1 cellular context compared by ENCODE assay signal in genomic region chr11:64246874-64247728, GRCh38.
TF ChIP-seq lines count a peak whose summit lies in the region.

A gene with protein sequence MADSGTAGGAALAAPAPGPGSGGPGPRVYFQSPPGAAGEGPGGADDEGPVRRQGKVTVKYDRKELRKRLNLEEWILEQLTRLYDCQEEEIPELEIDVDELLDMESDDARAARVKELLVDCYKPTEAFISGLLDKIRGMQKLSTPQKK (minus strand): TSS chr11:64246943. CDS start chr11:64246673, 270 bp downstream.

TF ChIP-seq in HepG2, 621 proteins besides CTCF, POLR2A, EP300 and RAD21 (continued from another document and continues in another):
- TF ChIP-seq TFE3 (CRISPR knock-in tag; IDR thresholded peaks at IDR 0.05) (no peak; the same call in 1 of the 2 replicates), ZNF841 (CRISPR knock-in tag; IDR thresholded peaks at IDR 0.05; ENCODE audit: borderline replicate concordance) (no peak), MAZ (IDR thresholded peaks at IDR 0.05; ENCODE audit: borderline replicate concordance, low read depth, low read length) (peak; percentile 34; the same call in 1 of the 2 replicates), MAZ (CRISPR knock-in tag; IDR thresholded peaks at IDR 0.05; ENCODE audit: low read depth) (peak; percentile 74), HNRNPK (IDR thresholded peaks at IDR 0.05; ENCODE audit: low read depth, low read length, poor library complexity, severe bottlenecking) (peak; percentile 24), ZKSCAN1 (IDR thresholded peaks at IDR 0.05; ENCODE audit: low read length) (no peak), XRCC5 (optimal IDR thresholded peaks at IDR 0.05; ENCODE audit: low read length) (peak; percentile 15), TOPORS (CRISPR knock-in tag; IDR thresholded peaks at IDR 0.05) (0 out of 2 replicates have a peak, but pooled peaks have one; percentile 63), YEATS4 (CRISPR knock-in tag; IDR thresholded peaks at IDR 0.05; ENCODE audit: borderline replicate concordance) (peak; percentile 7; the same call in 1 of the 2 replicates), HMG20A (CRISPR knock-in tag; IDR thresholded peaks at IDR 0.05; ENCODE audit: borderline replicate concordance) (no peak), KDM6A (CRISPR knock-in tag; IDR thresholded peaks at IDR 0.05; ENCODE audit: low read depth) (no peak), ZNF17 (CRISPR knock-in tag; IDR thresholded peaks at IDR 0.05) (no peak), SIX1 (CRISPR knock-in tag; IDR thresholded peaks at IDR 0.05; ENCODE audit: borderline replicate concordance) (no peak), GABPB1 (CRISPR knock-in tag; IDR thresholded peaks at IDR 0.05) (peak; percentile 91), FOSL2 (CRISPR knock-in tag; IDR thresholded peaks at IDR 0.05) (no peak), ZNF496 (CRISPR knock-in tag; IDR thresholded peaks at IDR 0.05; ENCODE audit: insufficient replicate concordance) (no peak), ATM (IDR thresholded peaks at IDR 0.05; ENCODE audit: borderline replicate concordance) (no peak), CAMTA2 (CRISPR knock-in tag; IDR thresholded peaks at IDR 0.05; ENCODE audit: borderline replicate concordance) (no peak), MBNL3 (CRISPR knock-in tag; conservative IDR thresholded peaks at IDR 0.05) (no peak), GABPA (IDR thresholded peaks at IDR 0.05; ENCODE audit: low read depth, low read length) (no peak), GABPA (CRISPR knock-in tag; IDR thresholded peaks at IDR 0.05; ENCODE audit: low read depth) (peak; percentile 57; the same call in 1 of the 2 replicates), ZNF543 (CRISPR knock-in tag; IDR thresholded peaks at IDR 0.05) (0 out of 2 replicates have a peak, but pooled peaks have one; percentile 12), RARG (CRISPR knock-in tag; IDR thresholded peaks at IDR 0.05; ENCODE audit: low read depth) (no peak), MEF2D (CRISPR knock-in tag; IDR thresholded peaks at IDR 0.05) (no peak), ZNF749 (CRISPR knock-in tag; IDR thresholded peaks at IDR 0.05; ENCODE audit: borderline replicate concordance) (no peak; the same call in 1 of the 2 replicates), KLF6 (CRISPR knock-in tag; IDR thresholded peaks at IDR 0.05) (0 out of 2 replicates have a peak, but pooled peaks have one; percentile 51), TFAP4 (IDR thresholded peaks at IDR 0.05; ENCODE audit: borderline replicate concordance, low read depth) (no peak; the same call in 1 of the 2 replicates), JUND (CRISPR knock-in tag; IDR thresholded peaks at IDR 0.05) (no peak), CBX1 (IDR thresholded peaks at IDR 0.05; ENCODE audit: low read depth) (peak; percentile 48), SOX5 (CRISPR knock-in tag; IDR thresholded peaks at IDR 0.05; ENCODE audit: borderline replicate concordance) (no peak), SMYD3 (CRISPR knock-in tag; IDR thresholded peaks at IDR 0.05) (no peak), THAP11 (CRISPR knock-in tag; IDR thresholded peaks at IDR 0.05) (peak; percentile 97), PITX1 (CRISPR knock-in tag; IDR thresholded peaks at IDR 0.05) (no peak; the same call in 1 of the 2 replicates), ZNF335 (CRISPR knock-in tag; IDR thresholded peaks at IDR 0.05) (peak; percentile 66; the same call in 1 of the 2 replicates), ZFP37 (CRISPR knock-in tag; IDR thresholded peaks at IDR 0.05; ENCODE audit: borderline replicate concordance) (0 out of 2 replicates have a peak, but pooled peaks have one; percentile 18), ZMYM3 (CRISPR knock-in tag; IDR thresholded peaks at IDR 0.05) (no peak), SETDB1 (CRISPR knock-in tag; IDR thresholded peaks at IDR 0.05; ENCODE audit: borderline replicate concordance) (no peak), DNMT1 (CRISPR knock-in tag; IDR thresholded peaks at IDR 0.05) (0 out of 2 replicates have a peak, but pooled peaks have one; percentile 43), ARHGAP35 (CRISPR knock-in tag; IDR thresholded peaks at IDR 0.05; ENCODE audit: borderline replicate concordance) (no peak; the same call in 1 of the 2 replicates), ZFAT (CRISPR knock-in tag; conservative IDR thresholded peaks at IDR 0.05) (no peak), PREB (CRISPR knock-in tag; IDR thresholded peaks at IDR 0.05) (no peak), ZNF33A (CRISPR knock-in tag; IDR thresholded peaks at IDR 0.05; ENCODE audit: borderline replicate concordance) (no peak), REPIN1 (CRISPR knock-in tag; IDR thresholded peaks at IDR 0.05; ENCODE audit: borderline replicate concordance, low read depth) (no peak; the same call in 1 of the 2 replicates), ZSCAN29 (CRISPR knock-in tag; conservative IDR thresholded peaks at IDR 0.05) (no peak), ZNF460 (CRISPR knock-in tag; IDR thresholded peaks at IDR 0.05; ENCODE audit: borderline replicate concordance) (no peak), ZNF572 (CRISPR knock-in tag; IDR thresholded peaks at IDR 0.05) (peak; percentile 83; the same call in 1 of the 2 replicates), ZNF180 (CRISPR knock-in tag; IDR thresholded peaks at IDR 0.05; ENCODE audit: borderline replicate concordance, low read depth) (no peak), GATA4 (IDR thresholded peaks at IDR 0.05; ENCODE audit: borderline replicate concordance, low read depth) (no peak), NKX3-1 (CRISPR knock-in tag; IDR thresholded peaks at IDR 0.05) (no peak), ZNF260 (CRISPR knock-in tag; IDR thresholded peaks at IDR 0.05; ENCODE audit: borderline replicate concordance, low read depth) (no peak), SP140L (CRISPR knock-in tag; IDR thresholded peaks at IDR 0.05; ENCODE audit: borderline replicate concordance) (no peak)
- TF ChIP-seq, protein P1, sequence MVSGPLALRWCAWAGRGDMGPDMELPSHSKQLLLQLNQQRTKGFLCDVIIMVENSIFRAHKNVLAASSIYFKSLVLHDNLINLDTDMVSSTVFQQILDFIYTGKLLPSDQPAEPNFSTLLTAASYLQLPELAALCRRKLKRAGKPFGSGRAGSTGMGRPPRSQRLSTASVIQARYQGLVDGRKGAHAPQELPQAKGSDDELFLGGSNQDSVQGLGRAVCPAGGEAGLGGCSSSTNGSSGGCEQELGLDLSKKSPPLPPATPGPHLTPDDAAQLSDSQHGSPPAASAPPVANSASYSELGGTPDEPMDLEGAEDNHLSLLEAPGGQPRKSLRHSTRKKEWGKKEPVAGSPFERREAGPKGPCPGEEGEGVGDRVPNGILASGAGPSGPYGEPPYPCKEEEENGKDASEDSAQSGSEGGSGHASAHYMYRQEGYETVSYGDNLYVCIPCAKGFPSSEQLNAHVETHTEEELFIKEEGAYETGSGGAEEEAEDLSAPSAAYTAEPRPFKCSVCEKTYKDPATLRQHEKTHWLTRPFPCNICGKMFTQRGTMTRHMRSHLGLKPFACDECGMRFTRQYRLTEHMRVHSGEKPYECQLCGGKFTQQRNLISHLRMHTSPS (CRISPR knock-in tag; IDR thresholded peaks at IDR 0.05; ENCODE audit: low read depth): peak; percentile 55; the same call in 1 of the 2 replicates
- TF ChIP-seq, protein P2, sequence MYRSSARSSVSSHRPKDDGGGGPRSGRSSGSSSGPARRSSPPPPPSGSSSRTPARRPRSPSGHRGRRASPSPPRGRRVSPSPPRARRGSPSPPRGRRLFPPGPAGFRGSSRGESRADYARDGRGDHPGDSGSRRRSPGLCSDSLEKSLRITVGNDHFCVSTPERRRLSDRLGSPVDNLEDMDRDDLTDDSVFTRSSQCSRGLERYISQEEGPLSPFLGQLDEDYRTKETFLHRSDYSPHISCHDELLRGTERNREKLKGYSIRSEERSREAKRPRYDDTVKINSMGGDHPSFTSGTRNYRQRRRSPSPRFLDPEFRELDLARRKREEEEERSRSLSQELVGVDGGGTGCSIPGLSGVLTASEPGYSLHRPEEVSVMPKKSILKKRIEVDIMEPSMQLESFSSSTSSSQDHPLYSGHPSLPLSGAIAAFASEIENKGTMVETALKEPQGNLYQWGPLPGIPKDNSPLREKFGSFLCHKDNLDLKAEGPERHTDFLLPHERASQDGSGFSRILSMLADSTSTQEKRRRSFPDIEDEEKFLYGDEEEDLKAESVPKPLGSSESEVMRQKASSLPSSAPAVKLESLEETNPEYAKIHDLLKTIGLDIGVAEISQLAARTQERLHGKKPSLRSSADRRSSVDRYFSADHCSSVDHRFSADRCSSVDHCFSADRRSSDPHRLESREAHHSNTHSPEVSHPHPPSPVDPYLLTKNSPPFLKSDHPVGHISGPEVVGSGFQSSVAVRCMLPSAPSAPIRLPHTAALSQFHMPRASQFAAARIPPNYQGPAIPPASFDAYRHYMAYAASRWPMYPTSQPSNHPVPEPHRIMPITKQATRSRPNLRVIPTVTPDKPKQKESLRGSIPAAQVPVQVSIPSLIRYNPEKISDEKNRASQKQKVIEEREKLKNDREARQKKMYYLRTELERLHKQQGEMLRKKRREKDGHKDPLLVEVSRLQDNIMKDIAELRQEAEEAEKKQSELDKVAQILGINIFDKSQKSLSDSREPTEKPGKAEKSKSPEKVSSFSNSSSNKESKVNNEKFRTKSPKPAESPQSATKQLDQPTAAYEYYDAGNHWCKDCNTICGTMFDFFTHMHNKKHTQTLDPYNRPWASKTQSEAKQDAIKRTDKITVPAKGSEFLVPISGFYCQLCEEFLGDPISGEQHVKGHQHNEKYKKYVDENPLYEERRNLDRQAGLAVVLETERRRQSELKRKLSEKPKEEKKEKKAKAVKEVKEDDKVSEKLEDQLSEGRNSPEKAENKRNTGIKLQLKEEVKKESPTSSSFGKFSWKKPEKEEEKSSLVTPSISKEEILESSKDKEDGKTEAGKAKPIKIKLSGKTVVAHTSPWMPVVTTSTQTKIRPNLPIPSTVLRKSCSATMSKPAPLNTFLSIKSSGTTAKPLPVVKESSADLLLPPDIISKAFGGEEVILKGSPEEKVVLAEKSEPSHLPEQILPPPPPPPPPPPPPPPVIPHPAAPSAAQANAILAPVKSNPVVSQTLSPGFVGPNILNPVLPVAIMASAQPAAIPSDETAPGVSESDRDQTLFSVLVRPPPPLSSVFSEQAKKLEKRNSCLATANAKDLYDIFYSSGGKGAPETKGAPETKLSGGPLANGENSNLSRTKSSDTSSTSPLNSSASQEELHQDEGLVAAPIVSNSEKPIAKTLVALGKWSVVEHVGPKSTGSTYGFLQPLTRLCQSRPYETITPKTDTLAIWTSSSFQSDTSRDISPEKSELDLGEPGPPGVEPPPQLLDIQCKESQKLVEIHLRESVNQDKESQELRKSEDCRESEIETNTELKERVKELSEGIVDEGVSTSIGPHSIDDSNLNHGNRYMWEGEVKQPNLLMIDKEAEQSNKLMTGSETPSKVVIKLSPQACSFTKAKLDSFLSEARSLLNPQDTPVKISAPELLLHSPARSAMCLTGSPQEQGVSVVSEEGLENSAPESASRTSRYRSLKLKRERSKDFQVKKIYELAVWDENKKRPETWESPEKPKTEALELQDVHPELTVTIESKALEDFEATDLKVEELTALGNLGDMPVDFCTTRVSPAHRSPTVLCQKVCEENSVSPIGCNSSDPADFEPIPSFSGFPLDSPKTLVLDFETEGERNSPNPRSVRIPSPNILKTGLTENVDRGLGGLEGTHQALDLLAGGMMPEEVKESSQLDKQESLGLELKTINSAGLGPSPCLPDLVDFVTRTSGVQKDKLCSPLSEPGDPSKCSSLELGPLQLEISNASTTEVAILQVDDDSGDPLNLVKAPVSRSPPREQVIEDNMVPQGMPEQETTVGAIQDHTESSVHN (CRISPR knock-in tag; IDR thresholded peaks at IDR 0.05): no peak
- TF ChIP-seq, protein P3, sequence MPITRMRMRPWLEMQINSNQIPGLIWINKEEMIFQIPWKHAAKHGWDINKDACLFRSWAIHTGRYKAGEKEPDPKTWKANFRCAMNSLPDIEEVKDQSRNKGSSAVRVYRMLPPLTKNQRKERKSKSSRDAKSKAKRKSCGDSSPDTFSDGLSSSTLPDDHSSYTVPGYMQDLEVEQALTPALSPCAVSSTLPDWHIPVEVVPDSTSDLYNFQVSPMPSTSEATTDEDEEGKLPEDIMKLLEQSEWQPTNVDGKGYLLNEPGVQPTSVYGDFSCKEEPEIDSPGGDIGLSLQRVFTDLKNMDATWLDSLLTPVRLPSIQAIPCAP (CRISPR knock-in tag; IDR thresholded peaks at IDR 0.05; ENCODE audit: low read depth): no peak
- TF ChIP-seq, protein P4, sequence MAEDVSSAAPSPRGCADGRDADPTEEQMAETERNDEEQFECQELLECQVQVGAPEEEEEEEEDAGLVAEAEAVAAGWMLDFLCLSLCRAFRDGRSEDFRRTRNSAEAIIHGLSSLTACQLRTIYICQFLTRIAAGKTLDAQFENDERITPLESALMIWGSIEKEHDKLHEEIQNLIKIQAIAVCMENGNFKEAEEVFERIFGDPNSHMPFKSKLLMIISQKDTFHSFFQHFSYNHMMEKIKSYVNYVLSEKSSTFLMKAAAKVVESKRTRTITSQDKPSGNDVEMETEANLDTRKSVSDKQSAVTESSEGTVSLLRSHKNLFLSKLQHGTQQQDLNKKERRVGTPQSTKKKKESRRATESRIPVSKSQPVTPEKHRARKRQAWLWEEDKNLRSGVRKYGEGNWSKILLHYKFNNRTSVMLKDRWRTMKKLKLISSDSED (CRISPR knock-in tag; IDR thresholded peaks at IDR 0.05): no peak
